Comparison of ENCODE assay signal across 19 cellular contexts in genomic region chr6:118305081-118305480, GRCh38.
"Had no signal": no experiment of that assay in that cellular context is flagged by ENCODE, and none has a peak within 500 bp of the region (broad histone marks: within the 10 kb centered on the region; RNA-seq: fewer than 3 reads in every experiment).

No MANE protein-coding gene starts in this region.

- H3K9me3 ChIP-seq: esophagus squamous epithelium, gastrocnemius medialis, heart right ventricle, left lung, lower lobe of right lung, mucosa of descending colon had no signal

- H3K27me3 ChIP-seq: dorsolateral prefrontal cortex, esophagus squamous epithelium, gastrocnemius medialis, heart right ventricle, left lung had no signal

- H3K27ac ChIP-seq: gastrocnemius medialis, left lung, lower lobe of right lung had no signal

- H3K4me3 ChIP-seq: coronary artery, dorsolateral prefrontal cortex, esophagus squamous epithelium, gastrocnemius medialis, heart right ventricle, left lung, lower lobe of right lung, mucosa of descending colon had no signal

- ATAC-seq: gastrocnemius medialis, heart right ventricle, left cardiac atrium, left lung, left ventricle myocardium superior, lower lobe of right lung, mucosa of descending colon had no signal

- DNase-seq: dermis blood vessel endothelial cell; dorsolateral prefrontal cortex; effector CD4-positive, alpha-beta T cell; effector memory CD4-positive, alpha-beta T cell; esophagus squamous epithelium; foreskin fibroblast; foreskin melanocyte; gastrocnemius medialis; glutamatergic neuron; head of caudate nucleus; heart right ventricle; hippocampal formation; left cardiac atrium; left lung; left ventricle myocardium superior; lower lobe of right lung; mesenchymal stem cell; mucosa of descending colon had no signal

- H3K36me3 ChIP-seq: esophagus squamous epithelium, gastrocnemius medialis, heart right ventricle, left lung, lower lobe of right lung had no signal

- H3K4me1 ChIP-seq: left lung, lower lobe of right lung had no signal
